ENCODE assay signal across 8 cellular contexts in genomic region chr18:23487738-23488625, GRCh38. TPM values are rescaled to one million over a fixed set of nuclear protein-coding genes. Genes with fewer than 3 reads are reported as not detected.
DNase-seq lines count a peak whose midpoint lies in the region; ATAC-seq and TF ChIP-seq lines count a peak whose summit lies in the region.

No MANE protein-coding gene starts in this region.

- DNase-seq in cardiac muscle cell (ENCODE audit: low read depth in 1 of 2, low spot score in 1 of 2), result peak in 1 of 2 donors; percentile 22
- no peak for DNase-seq in Right ventricle myocardium inferior (ENCODE audit: missing footprints)
- peak; percentile 11 to 24 for DNase-seq in activated CD4-positive, alpha-beta T cell treated with anti-CD3 and anti-CD28 coated beads for 24 hours (ENCODE audit: low read depth in 2 of 2)
- DNase-seq in epithelial cell of prostate (ENCODE audit: low read depth, low spot score), result no peak
- DNase-seq in stimulated activated CD4-positive, alpha-beta T cell treated with anti-CD3 and anti-CD28 coated beads, Interleukin-4, amount 100 ng/mL, for 24 hours, result peak; percentile 45
- no peak for DNase-seq in SK-N-DZ (ENCODE audit: low spot score)
- no peak for DNase-seq in amygdala (lab: John Stamatoyannopoulos, UW)

- H3K36me3 ChIP-seq in cardiac muscle cell, result peaks cover 3% of the 10 kb centered on the region

- no peak for ATAC-seq in Right ventricle myocardium inferior
- peak; percentile 75 for ATAC-seq in HG03135 (IDR thresholded peaks at IDR 0.05; ENCODE audit: unreplicated experiment)

- TF ChIP-seq CTCF in cardiac muscle cell (IDR thresholded peaks at IDR 0.05; ENCODE audit: low read depth, low read length), result no peak

- intact Hi-C loops in Right ventricle myocardium inferior (cut with DNase I), result no loop called here

- H3K27ac ChIP-seq in cardiac muscle cell (peak overlapping the region; percentile 51), epithelial cell of prostate (peak overlapping the region; percentile 72)

- H3K9me3 ChIP-seq in cardiac muscle cell (ENCODE audit: low read depth), result no peaks in the 10 kb centered on the region

- peaks cover 6% of the 10 kb centered on the region for H3K4me1 ChIP-seq in cardiac muscle cell (ENCODE audit: low read depth)

- H3K27me3 ChIP-seq in cardiac muscle cell, result no peaks in the 10 kb centered on the region

- no peak overlapping the region for H3K4me3 ChIP-seq in cardiac muscle cell

RNA-seq across cellular contexts. Expression of gene RMC1, which starts 15.3 kb away (rescaled TPM):
- total RNA-seq in cardiac muscle cell (10.4 and 13.5 TPM in 2 replicates), Right ventricle myocardium inferior (13.0 TPM)
- 18.3 and 28.0 TPM in 2 replicates for polyA plus RNA-seq in cardiac muscle cell
- 31.3 and 34.1 TPM in 2 replicates for polyA plus RNA-seq in SK-N-DZ (2014; cell fraction: cytosol; rRNA removed)
- polyA plus RNA-seq in SK-N-DZ (2014; cell fraction: nucleus; rRNA removed), result 33.8 and 39.1 TPM in 2 replicates

RNA-seq across cellular contexts. Expression of gene RIOK3, which starts 34.9 kb away (rescaled TPM):
- total RNA-seq in cardiac muscle cell (59.6 and 63.6 TPM in 2 replicates), Right ventricle myocardium inferior (49.3 TPM)
- 83.7 and 95.7 TPM in 2 replicates for polyA plus RNA-seq in cardiac muscle cell
- 24.5 and 28.3 TPM in 2 replicates for polyA plus RNA-seq in SK-N-DZ (2014; cell fraction: cytosol; rRNA removed)
- 35.1 and 39.8 TPM in 2 replicates for polyA plus RNA-seq in SK-N-DZ (2014; cell fraction: nucleus; rRNA removed)

Comparison
In these comparisons a context has a peak if more than half of its experiments do, and no peak if none do; other contexts are left out.
1. DNase-seq: peak in activated CD4-positive, alpha-beta T cell treated with anti-CD3 and anti-CD28 coated beads for 24 hours (2 of 2) and stimulated activated CD4-positive, alpha-beta T cell treated with anti-CD3 and anti-CD28 coated beads, Interleukin-4, amount 100 ng/mL, for 24 hours (single experiment); none in Right ventricle myocardium inferior (single experiment), epithelial cell of prostate (single experiment), SK-N-DZ (single experiment) and amygdala (0 of 56).